13 cellular contexts compared by ENCODE assay signal in genomic region chr2:73619925-73620324, GRCh38. TPM values are rescaled to one million over a fixed set of nuclear protein-coding genes. Genes with fewer than 3 reads are reported as not detected.
DNase-seq lines count a peak whose midpoint lies in the region; ATAC-seq and TF ChIP-seq lines count a peak whose summit lies in the region.
"Not testable (repeated sequence)": the region's sequence is repeated elsewhere in the genome, so short reads cannot be mapped to it uniquely, and the experiment has no call there.
"Had no signal": no experiment of that assay in that cellular context is flagged by ENCODE, and none has a peak within 500 bp of the region (broad histone marks: within the 10 kb centered on the region; RNA-seq: fewer than 3 reads in every experiment).

No MANE protein-coding gene starts in this region.

- H3K9me3 ChIP-seq in DOHH2 (ENCODE audit: control insufficient read depth, insufficient read depth, low read length); liver (ENCODE audit: control insufficient read depth in 4 of 4, low read length in 3 of 4): not testable (repeated sequence)

- not testable (repeated sequence) for H3K27me3 ChIP-seq in DOHH2 (ENCODE audit: control insufficient read depth, low read length); GM23338 (ENCODE audit: insufficient read depth); brain microvascular endothelial cell (replicated peaks); liver (ENCODE audit: control insufficient read depth in 4 of 4, insufficient read depth in 4 of 4, low read length in 3 of 4)

- H3K4me1 ChIP-seq in DOHH2 (ENCODE audit: control insufficient read depth, low read length); GM23338 (ENCODE audit: insufficient read depth); liver (ENCODE audit: control insufficient read depth in 4 of 4, insufficient read depth in 4 of 4, low read length in 3 of 4): not testable (repeated sequence)

- not testable (repeated sequence) for H3K9ac ChIP-seq in liver (ENCODE audit: low read depth in 1 of 2, low read length in 2 of 2)

- not testable (repeated sequence) for H3K9me3 Mint-ChIP-seq in GM23338

- H3K36me3 ChIP-seq in DOHH2 (ENCODE audit: control insufficient read depth, low read length); GM23338 (ENCODE audit: insufficient read depth); brain microvascular endothelial cell (replicated peaks); liver (ENCODE audit: control insufficient read depth in 4 of 4, insufficient read depth in 3 of 4, low read depth in 1 of 4, low read length in 3 of 4): not testable (repeated sequence)

- not testable (repeated sequence) for H3K27ac ChIP-seq in DOHH2 (ENCODE audit: low read depth, low read length); GM23338 (ENCODE audit: low read depth); brain microvascular endothelial cell; liver (ENCODE audit: low read depth in 1 of 2, low read length in 2 of 2)

- H2AFZ ChIP-seq in GM23338, result not testable (repeated sequence)

- in situ Hi-C loops in SK-MEL-5 (cut with HindIII; ENCODE audit: low pct_unique_long_range_greater_than_20kb, low sequenced_read_pairs); brain microvascular endothelial cell (cut with HindIII; ENCODE audit: low pct_ligation_motif_present, low sequenced_read_pairs): not testable (repeated sequence)

- peak; percentile 65 to 72 for TF ChIP-seq RAD21 in liver (IDR thresholded peaks at IDR 0.05)

- not testable (repeated sequence) for H3K79me2 ChIP-seq in DOHH2 (ENCODE audit: control insufficient read depth, low read length); GM23338 (replicated peaks; ENCODE audit: insufficient read depth)

- H3K4me3 ChIP-seq in DOHH2 (ENCODE audit: low read length); GM23338; brain microvascular endothelial cell (ENCODE audit: low read depth, low read length); fibroblast of villous mesenchyme (ENCODE audit: low read depth, low read length); liver (ENCODE audit: low read depth in 1 of 3, low read length in 3 of 3): not testable (repeated sequence)

- H3K27ac Mint-ChIP-seq in GM23338, result not testable (repeated sequence)

- H3F3A ChIP-seq in DOHH2 (ENCODE audit: control insufficient read depth, insufficient read depth); GM23338 (replicated peaks; ENCODE audit: low read depth): not testable (repeated sequence)

- not testable (repeated sequence) for H3K4me1 Mint-ChIP-seq in GM23338

- H3K27me3 Mint-ChIP-seq in GM23338 (ENCODE audit: insufficient read depth, low read depth, poor library complexity), result not testable (repeated sequence)

- peak; percentile 82 for ATAC-seq in GM23338

- not testable (repeated sequence) for H3K9me2 ChIP-seq in DOHH2 (replicated peaks; ENCODE audit: control insufficient read depth, low read length); GM23338 (ENCODE audit: insufficient read depth)

- H4K20me1 ChIP-seq in DOHH2 (ENCODE audit: control insufficient read depth, insufficient read depth, low read depth, low read length); GM23338 (replicated peaks; ENCODE audit: insufficient read depth): not testable (repeated sequence)

- H3K4me3 Mint-ChIP-seq in GM23338, result not testable (repeated sequence)

- peak; percentile 51 for TF ChIP-seq CTCF in DOHH2 (IDR thresholded peaks at IDR 0.05; ENCODE audit: low read depth, low read length, poor library complexity, severe bottlenecking)
- TF ChIP-seq CTCF in GM23338 (conservative IDR thresholded peaks at IDR 0.05; ENCODE audit: low read depth in 2 of 2), result peak; percentile 40 to 65
- TF ChIP-seq CTCF in brain microvascular endothelial cell (IDR thresholded peaks at IDR 0.05; ENCODE audit: low read depth, low read length, missing control alignments), result peak; percentile 35
- TF ChIP-seq CTCF in fibroblast of villous mesenchyme (IDR thresholded peaks at IDR 0.05; ENCODE audit: insufficient read depth, low read depth, low read length), result peak; percentile 20
- peak; percentile 26 for TF ChIP-seq CTCF in liver (IDR thresholded peaks at IDR 0.05; ENCODE audit: low read depth, low read length, missing input control)

- not testable (repeated sequence) for H3K36me3 Mint-ChIP-seq in GM23338 (ENCODE audit: low read depth)

- WGBS in liver, result 67% methylated on average over 3 of the region's 3 CpGs

- H3K4me2 ChIP-seq in DOHH2 (ENCODE audit: low read length); GM23338: not testable (repeated sequence)

- DNase-seq in GM23338 (ENCODE audit: low spot score) (peak; percentile 73), NCI-H146 (lab: John Stamatoyannopoulos, UW) (peak; percentile 14), SK-MEL-5 (ENCODE audit: low read depth, low spot score) (peak; percentile 56)
- DNase-seq in brain microvascular endothelial cell; fibroblast of villous mesenchyme (ENCODE audit: low read depth): not testable (repeated sequence)

RNA-seq across cellular contexts. Expression of gene NAT8, which starts 22.3 kb away (rescaled TPM):
- total RNA-seq in GM23338 (2014; rRNA removed; shearing (Covaris generic)), result not detected in 2 replicates
- polyA plus RNA-seq in GM23338 (2016; fragmentation: Nextera tagmentation; extraction: Ambion mirVana) (not detected in 2 replicates), liver (10 to 100 TPM in 1 of 2 donors, 1 to 10 TPM in 1; 8.3 to 67.5 TPM)
- 2.4 and 2.8 TPM in 2 replicates for total RNA-seq in SK-MEL-5 (2014; rRNA removed; shearing (Covaris generic))
- 0.10 and 1.9 TPM in 2 replicates for polyA plus RNA-seq in SK-MEL-5 (2015; cell fraction: cytosol; rRNA removed)
- polyA plus RNA-seq in SK-MEL-5 (2015; cell fraction: nucleus; rRNA removed), result not detected in 2 replicates
- total RNA-seq in fibroblast of villous mesenchyme (not detected in 2 replicates), liver (10 to 100 TPM; 10.7 to 27.6 TPM)
- total RNA-seq: CD8-positive, alpha-beta memory T cell; H4; mammary epithelial cell; MCF 10A; smooth muscle cell; suprapubic skin had no signal
- polyA plus RNA-seq: CD8-positive, alpha-beta memory T cell; mammary epithelial cell; smooth muscle cell had no signal
